8 cellular contexts compared by ENCODE assay signal in genomic region chr10:72242675-72243074, GRCh38. TPM values are rescaled to one million over a fixed set of nuclear protein-coding genes. Genes with fewer than 3 reads are reported as not detected.
DNase-seq lines count a peak whose midpoint lies in the region; ATAC-seq, FAIRE-seq and TF ChIP-seq lines count a peak whose summit lies in the region.

No MANE protein-coding gene starts in this region.

- H3K4me1 Mint-ChIP-seq in naive thymus-derived CD4-positive, alpha-beta T cell = peaks cover 42 to 80% (median 68%) of the 10 kb centered on the region in 7 donors

- no peak for ATAC-seq in naive thymus-derived CD4-positive, alpha-beta T cell
- ATAC-seq in GM19328 (IDR thresholded peaks at IDR 0.05; ENCODE audit: unreplicated experiment) (no peak), GM21390 (IDR thresholded peaks at IDR 0.05; ENCODE audit: unreplicated experiment) (no peak)

- WGBS in H1 (ENCODE audit: extremely low coverage in 1 of 2, insufficient coverage in 1 of 2, insufficient read length in 1 of 2, insufficient replicate concordance in 2 of 2, low coverage in 1 of 2, low lambda C conversion rate in 2 of 2, missing lambda C conversion rate in 1 of 2), 2 experiments = 85% methylated on average over 4 of the region's 4 CpGs; no CpG with 5 or more reads in 1 of the 2 experiments

- FAIRE-seq in H1 (lab: Jason Lieb, UNC) = no peak

- peak overlapping the region; percentile 78 for H3K18ac ChIP-seq in H1 (ENCODE audit: extremely low read depth, low read length)

- TF ChIP-seq EP300 in H1 (IDR thresholded peaks at IDR 0.05; ENCODE audit: borderline replicate concordance in 1 of 2, low read depth in 2 of 2, low read length in 2 of 2) = no peak

- DNase-seq in AG10803 (ENCODE audit: low read depth) = peak; percentile 57
- peak; percentile 87 for DNase-seq in NCI-H226
- DNase-seq in H1 (ENCODE audit: low read depth in 1 of 2, low spot score in 2 of 2) = no peak
- DNase-seq in naive thymus-derived CD4-positive, alpha-beta T cell = no peak
- no peak for DNase-seq in MM.1S
- DNase-seq in NCI-H526 treated with DMSO at 0.1 percent for 48 hours (lab: John Stamatoyannopoulos, UW) = no peak

- no peak overlapping the region for H3K23ac ChIP-seq in H1 (ENCODE audit: insufficient read length)

- H3K79me2 ChIP-seq in H1 (ENCODE audit: control insufficient read depth in 1 of 2, insufficient read depth in 2 of 2, low read length in 2 of 2) = no peaks in the 10 kb centered on the region
- H3K79me2 ChIP-seq in MM.1S (ENCODE audit: low read length) = no peaks in the 10 kb centered on the region

- H2BK15ac ChIP-seq in H1 (ENCODE audit: low read length) = peak overlapping the region; percentile 88; the same call in 1 of the 2 replicates

- no peak overlapping the region for H4K91ac ChIP-seq in H1 (replicated peaks; ENCODE audit: insufficient read length, low read length)

- no peak overlapping the region for H3K4me3 ChIP-seq in AG10803 (ENCODE audit: low read length)
- no peak overlapping the region for H3K4me3 ChIP-seq in H1 (ENCODE audit: extremely low read depth in 1 of 4, insufficient read depth in 2 of 4, low read depth in 3 of 4, low read length in 4 of 4)
- H3K4me3 ChIP-seq in naive thymus-derived CD4-positive, alpha-beta T cell (ENCODE audit: low read length) = no peak overlapping the region
- no peak overlapping the region for H3K4me3 ChIP-seq in MM.1S (ENCODE audit: low read length)

- H3K4me2 ChIP-seq in H1 (ENCODE audit: insufficient read depth in 1 of 2, low read depth in 2 of 2, low read length in 2 of 2) = no peak overlapping the region
- H3K4me2 ChIP-seq in MM.1S (ENCODE audit: low read depth, low read length) = no peak overlapping the region

- POLR2A ChIA-PET in H1 (lab: Charles Lee; ENCODE audit: partially characterized antibody) = interaction anchor here (1.5 to 4.4 kb wide), 4 partner anchors 27 to 33 kb away, joined by 4 to 20 read pairs (median 10); partner anchors contain the start of genes ANAPC16, ASCC1 and DDIT4
- POLR2A ChIA-PET in naive thymus-derived CD4-positive, alpha-beta T cell (lab: Charles Lee) = interaction anchor here (0.7 kb wide), 1 partner anchor 19 kb away, joined by 3 read pairs; no protein-coding TSS in a partner anchor

- 0 out of 2 replicates have a peak overlapping the region, but pooled peaks have one; percentile 57 for H4K8ac ChIP-seq in H1 (ENCODE audit: extremely low read depth, insufficient read depth, low read length)

- H3K4ac ChIP-seq in H1 (replicated peaks; ENCODE audit: insufficient read length, low read depth, low read length) = no peak overlapping the region

- no peaks in the 10 kb centered on the region for H3K27me3 Mint-ChIP-seq in naive thymus-derived CD4-positive, alpha-beta T cell

- peak overlapping the region; percentile 29 for H4K5ac ChIP-seq in H1 (ENCODE audit: insufficient read length, low read depth, low read length)

- no peaks in the 10 kb centered on the region for H3K9me2 ChIP-seq in MM.1S (replicated peaks; ENCODE audit: insufficient read depth, low read length)

- peaks cover 5% of the 10 kb centered on the region for H3F3A ChIP-seq in MM.1S (ENCODE audit: insufficient read depth, low read length)

- H2AK5ac ChIP-seq in H1 (ENCODE audit: low read depth, low read length) = peak overlapping the region; percentile 39; the same call in 1 of the 2 replicates

- no peak overlapping the region for H2BK120ac ChIP-seq in H1 (replicated peaks; ENCODE audit: low read depth, low read length)

- peaks cover 0 to 10% (median 5%) of the 10 kb centered on the region in 5 donors for H3K36me3 Mint-ChIP-seq in naive thymus-derived CD4-positive, alpha-beta T cell

- H3K27ac Mint-ChIP-seq in naive thymus-derived CD4-positive, alpha-beta T cell = peak overlapping the region; percentile 51 to 98 (median 83)

- H3K9me3 Mint-ChIP-seq in naive thymus-derived CD4-positive, alpha-beta T cell = peaks cover 0 to 4% (median 0%) of the 10 kb centered on the region in 11 donors

- peak overlapping the region; percentile 10 for H3K56ac ChIP-seq in H1 (replicated peaks; ENCODE audit: insufficient read length, low read depth, low read length)

- peak overlapping the region; percentile 60; the same call in 1 of the 2 replicates for H2BK12ac ChIP-seq in H1 (ENCODE audit: low read depth, low read length)

- no peaks in the 10 kb centered on the region for H3K79me1 ChIP-seq in H1 (ENCODE audit: low read depth, low read length)

- CTCF ChIA-PET in H1 (lab: Charles Lee; ENCODE audit: partially characterized antibody) = interaction anchor here (0.7 to 1.7 kb wide), 4 partner anchors 33 to 910 kb away, joined by 3 to 5 read pairs (median 4); no protein-coding TSS in a partner anchor
- CTCF ChIA-PET in naive thymus-derived CD4-positive, alpha-beta T cell (lab: Charles Lee) = interaction anchor here (0.8 to 1.4 kb wide), 3 partner anchors 19 to 95 kb away, joined by 3 to 6 read pairs (median 4); no protein-coding TSS in a partner anchor

- no peaks in the 10 kb centered on the region; a peak in 1 of 7 replicates for H3K27me3 ChIP-seq in H1 (replicated peaks in 1 of 4; ENCODE audit: control insufficient read depth in 3 of 4, extremely low read depth in 1 of 4, insufficient read depth in 3 of 4, low read length in 3 of 4)
- H3K27me3 ChIP-seq in naive thymus-derived CD4-positive, alpha-beta T cell (ENCODE audit: control insufficient read depth in 2 of 2, insufficient read depth in 2 of 2, low read length in 2 of 2) = no peaks in the 10 kb centered on the region
- H3K27me3 ChIP-seq in MM.1S (replicated peaks; ENCODE audit: insufficient read depth, low read length) = no peaks in the 10 kb centered on the region

- H3K4me3 Mint-ChIP-seq in naive thymus-derived CD4-positive, alpha-beta T cell = peak overlapping the region in 9 of 10 donors; percentile 2 to 77 (median 45)

- no peak for TF ChIP-seq CTCF in AG10803 (conservative IDR thresholded peaks at IDR 0.05; ENCODE audit: low read length)
- no peak for TF ChIP-seq CTCF in H1 (IDR thresholded peaks at IDR 0.05; ENCODE audit: control extremely low read depth in 1 of 3, insufficient read depth in 1 of 3, low read depth in 1 of 3, low read length in 3 of 3)
- no peak for TF ChIP-seq CTCF in MM.1S (IDR thresholded peaks at IDR 0.05; ENCODE audit: low read length)

- no peak for TF ChIP-seq RAD21 in H1 (IDR thresholded peaks at IDR 0.05 in 1 of 2, conservative IDR thresholded peaks at IDR 0.05 in 1 of 2; ENCODE audit: low read depth in 2 of 2, low read length in 2 of 2)

- H2AFZ ChIP-seq in H1 (ENCODE audit: low read length) (peak overlapping the region; percentile 8; the same call in 1 of the 2 replicates), MM.1S (ENCODE audit: low read length) (no peak overlapping the region)

- TF ChIP-seq POLR2A in H1 (IDR thresholded peaks at IDR 0.05; ENCODE audit: control extremely low read depth in 1 of 2, low read depth in 2 of 2, low read length in 2 of 2) = no peak

- no peak overlapping the region for H3K27ac ChIP-seq in H1 (ENCODE audit: low read depth, low read length)
- H3K27ac ChIP-seq in naive thymus-derived CD4-positive, alpha-beta T cell (ENCODE audit: low read depth, low read length) = no peak overlapping the region
- H3K27ac ChIP-seq in MM.1S (ENCODE audit: low read length) = no peak overlapping the region

- H3K9me3 ChIP-seq in H1 (ENCODE audit: insufficient read depth in 2 of 2, low read depth in 1 of 2, low read length in 1 of 2) (no peaks in the 10 kb centered on the region), MM.1S (replicated peaks; ENCODE audit: insufficient read depth, low read length) (no peaks in the 10 kb centered on the region)
- H3K9me3 ChIP-seq in naive thymus-derived CD4-positive, alpha-beta T cell (ENCODE audit: control insufficient read depth in 2 of 3, low read length in 3 of 3) = no peaks in the 10 kb centered on the region

- no peaks in the 10 kb centered on the region for H3K36me3 ChIP-seq in H1 (ENCODE audit: control insufficient read depth in 2 of 4, insufficient read depth in 4 of 4, low read length in 3 of 4)
- no peaks in the 10 kb centered on the region for H3K36me3 ChIP-seq in naive thymus-derived CD4-positive, alpha-beta T cell (ENCODE audit: control insufficient read depth in 2 of 3, insufficient read depth in 3 of 3, low read length in 3 of 3)
- H3K36me3 ChIP-seq in MM.1S (replicated peaks; ENCODE audit: insufficient read depth, low read length) = no peaks in the 10 kb centered on the region

- peaks cover 0 to under 1% (median under 1%) of the 10 kb centered on the region in 4 experiments; a peak in 4 of 7 replicates for H3K4me1 ChIP-seq in H1 (replicated peaks in 1 of 4; ENCODE audit: control insufficient read depth in 3 of 4, insufficient read depth in 4 of 4, low read length in 3 of 4)
- peaks cover 39 to 58% of the 10 kb centered on the region in 2 donors for H3K4me1 ChIP-seq in naive thymus-derived CD4-positive, alpha-beta T cell (ENCODE audit: control insufficient read depth in 2 of 2, insufficient read depth in 2 of 2, low read length in 2 of 2)
- peaks cover 7% of the 10 kb centered on the region for H3K4me1 ChIP-seq in MM.1S (ENCODE audit: low read length)

- H3K9ac ChIP-seq in H1 (replicated peaks in 1 of 4; ENCODE audit: extremely low read depth in 1 of 4, low read depth in 3 of 4, low read length in 3 of 4) = no peak overlapping the region
- no peak overlapping the region for H3K9ac ChIP-seq in MM.1S (ENCODE audit: low read length)

- H3K14ac ChIP-seq in H1 (ENCODE audit: insufficient read length) = no peak overlapping the region

- no peaks in the 10 kb centered on the region for H3K23me2 ChIP-seq in H1 (ENCODE audit: low read depth, low read length)

- H4K20me1 ChIP-seq in H1 (replicated peaks in 1 of 2; ENCODE audit: control insufficient read depth in 1 of 2, insufficient read depth in 2 of 2, low read length in 2 of 2) = no peaks in the 10 kb centered on the region
- H4K20me1 ChIP-seq in MM.1S (ENCODE audit: insufficient read depth, low read length) = no peaks in the 10 kb centered on the region

- H2BK20ac ChIP-seq in H1 (ENCODE audit: low read length) = peak overlapping the region; percentile 61; the same call in 1 of the 2 replicates

- H2BK5ac ChIP-seq in H1 (ENCODE audit: low read depth, low read length) = peak overlapping the region; percentile 66; the same call in 1 of the 2 replicates

- intact Hi-C loops in naive thymus-derived CD4-positive, alpha-beta T cell (cut with micrococcal nuclease) = no loop called here

RNA-seq across cellular contexts. Expression of gene ASCC1, which starts 26.6 kb away (rescaled TPM):
- 30.2 and 35.8 TPM in 2 replicates for total RNA-seq in H1 (2021; fragmentation: NEBNext Ultra II Directional; extraction: Animal tissue kit (Norgen Biotek cat#: 25700))
- 13.7 and 25.6 TPM in 2 replicates for polyA plus RNA-seq in H1 (2011; rRNA removed)
- polyA plus RNA-seq in H1 (2011; cell fraction: cytosol; rRNA removed) = 21.2 TPM
- polyA plus RNA-seq in H1 (2011; cell fraction: nucleus; rRNA removed) = 8.3 TPM
- 27.9 to 42.2 TPM (median 30.6 TPM) in 4 replicates for polyA plus RNA-seq in H1 (2012, experiment 1 of 2)
- polyA plus RNA-seq in H1 (2012, experiment 2 of 2) = 4.2 TPM
- polyA plus RNA-seq in H1 (2013, experiment 1 of 2) = 31.2 TPM
- 32.0 TPM for polyA plus RNA-seq in H1 (2013, experiment 2 of 2)
- 28.0 and 35.9 TPM in 2 replicates for polyA minus RNA-seq in H1 (2011; rRNA and poly(A)+ RNA removed)
- polyA minus RNA-seq in H1 (2011; cell fraction: cytosol; rRNA and poly(A)+ RNA removed) = 22.5 TPM
- polyA minus RNA-seq in H1 (2011; cell fraction: nucleus; rRNA and poly(A)+ RNA removed) = 27.0 TPM
- total RNA-seq in naive thymus-derived CD4-positive, alpha-beta T cell = 10 to 100 TPM; 19.4 to 33.1 (median 24.2) TPM
- 10 to 100 TPM; 25.2 to 27.1 TPM for polyA plus RNA-seq in naive thymus-derived CD4-positive, alpha-beta T cell

RNA-seq across cellular contexts. Expression of gene ANAPC16, which starts 26.9 kb away (rescaled TPM):
- 56.2 and 57.4 TPM in 2 replicates for total RNA-seq in H1 (2021; fragmentation: NEBNext Ultra II Directional; extraction: Animal tissue kit (Norgen Biotek cat#: 25700))
- 33.6 and 53.1 TPM in 2 replicates for polyA plus RNA-seq in H1 (2011; rRNA removed)
- 68.5 TPM for polyA plus RNA-seq in H1 (2011; cell fraction: cytosol; rRNA removed)
- polyA plus RNA-seq in H1 (2011; cell fraction: nucleus; rRNA removed) = 24.3 TPM
- 51.6 to 58.4 TPM (median 55.8 TPM) in 4 replicates for polyA plus RNA-seq in H1 (2012, experiment 1 of 2)
- 12.7 TPM for polyA plus RNA-seq in H1 (2012, experiment 2 of 2)
- polyA plus RNA-seq in H1 (2013, experiment 1 of 2) = 43.7 TPM
- 47.2 TPM for polyA plus RNA-seq in H1 (2013, experiment 2 of 2)
- 18.3 and 23.7 TPM in 2 replicates for polyA minus RNA-seq in H1 (2011; rRNA and poly(A)+ RNA removed)
- 13.5 TPM for polyA minus RNA-seq in H1 (2011; cell fraction: cytosol; rRNA and poly(A)+ RNA removed)
- 11.6 TPM for polyA minus RNA-seq in H1 (2011; cell fraction: nucleus; rRNA and poly(A)+ RNA removed)
- 100 to 1,000 TPM in 3 of 5 experiments, 10 to 100 TPM in 2; 85.5 to 131 (median 105) TPM for total RNA-seq in naive thymus-derived CD4-positive, alpha-beta T cell
- polyA plus RNA-seq in naive thymus-derived CD4-positive, alpha-beta T cell = 100 to 1,000 TPM; 318 to 445 TPM

RNA-seq across cellular contexts. Expression of gene DDIT4, which starts 31.0 kb away (rescaled TPM):
- 42.1 and 47.4 TPM in 2 replicates for total RNA-seq in H1 (2021; fragmentation: NEBNext Ultra II Directional; extraction: Animal tissue kit (Norgen Biotek cat#: 25700))
- 108 and 187 TPM in 2 replicates for polyA plus RNA-seq in H1 (2011; rRNA removed)
- 146 TPM for polyA plus RNA-seq in H1 (2011; cell fraction: cytosol; rRNA removed)
- polyA plus RNA-seq in H1 (2011; cell fraction: nucleus; rRNA removed) = 143 TPM
- polyA plus RNA-seq in H1 (2012, experiment 1 of 2) = 55.0 to 142 TPM (median 113 TPM) in 4 replicates
- 62.5 TPM for polyA plus RNA-seq in H1 (2012, experiment 2 of 2)
- 18.5 TPM for polyA plus RNA-seq in H1 (2013, experiment 1 of 2)
- polyA plus RNA-seq in H1 (2013, experiment 2 of 2) = 19.9 TPM
- polyA minus RNA-seq in H1 (2011; rRNA and poly(A)+ RNA removed) = 63.3 and 82.3 TPM in 2 replicates
- 113 TPM for polyA minus RNA-seq in H1 (2011; cell fraction: cytosol; rRNA and poly(A)+ RNA removed)
- 186 TPM for polyA minus RNA-seq in H1 (2011; cell fraction: nucleus; rRNA and poly(A)+ RNA removed)
- total RNA-seq in naive thymus-derived CD4-positive, alpha-beta T cell = 100 to 1,000 TPM in 3 of 5 experiments, 10 to 100 TPM in 2; 25.4 to 335 (median 135) TPM
- polyA plus RNA-seq in naive thymus-derived CD4-positive, alpha-beta T cell = 100 to 1,000 TPM in 1 of 2 donors, 10 to 100 TPM in 1; 80.4 to 219 TPM

Comparison
In these comparisons a context has a peak if more than half of its experiments do, and no peak if none do; other contexts are left out.
1. DNase-seq: peak in AG10803 (single experiment) and NCI-H226 (single experiment); none in H1 (0 of 2), naive thymus-derived CD4-positive, alpha-beta T cell (0 of 9), MM.1S (single experiment) and NCI-H526 treated with DMSO at 0.1 percent for 48 hours (single experiment).